In the genomic region with DNA sequence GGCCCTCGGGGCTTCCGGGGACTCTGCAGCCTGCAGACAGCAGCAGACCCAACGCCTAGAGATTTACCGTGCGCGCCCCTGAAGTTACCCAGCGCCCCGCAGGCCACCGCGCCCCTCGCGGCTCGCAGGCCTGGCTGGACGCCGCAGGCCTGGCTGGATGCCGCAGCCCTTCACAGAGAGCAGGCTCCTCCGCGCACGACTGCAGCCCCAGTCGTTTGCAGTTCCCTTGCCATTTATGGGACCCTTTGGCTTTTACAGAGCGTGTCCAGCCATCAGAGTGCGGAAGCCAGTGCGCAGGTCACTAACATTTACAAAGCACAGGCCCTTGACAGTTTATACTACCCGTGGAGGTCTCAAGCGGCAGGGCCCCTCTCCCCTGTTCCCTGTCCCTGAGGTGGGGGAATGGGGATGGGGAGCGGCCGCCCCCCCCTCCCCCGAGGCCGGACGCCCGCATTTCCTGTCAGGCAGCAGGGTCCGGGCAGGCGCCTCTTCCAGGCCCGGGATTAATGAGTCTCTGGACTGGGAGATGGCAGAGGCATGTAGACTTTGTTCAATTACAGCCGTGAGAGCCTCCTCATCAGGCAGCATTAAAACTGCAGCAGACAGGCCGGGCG, we compare ENCODE assay signal across 9 cellular contexts. TPM values are rescaled to one million over a fixed set of nuclear protein-coding genes. Genes with fewer than 3 reads are reported as not detected.
DNase-seq lines count a peak whose midpoint lies in the region; ATAC-seq and TF ChIP-seq lines count a peak whose summit lies in the region.
"Not testable (repeated sequence)": the region's sequence is repeated elsewhere in the genome, so short reads cannot be mapped to it uniquely, and the experiment has no call there.
"Had no signal": no experiment of that assay in that cellular context is flagged by ENCODE, and none has a peak within 500 bp of the region (broad histone marks: within the 10 kb centered on the region; RNA-seq: fewer than 3 reads in every experiment).

No MANE protein-coding gene starts in this region.

- peak; percentile 5 for TF ChIP-seq CTCF in CD4-positive, alpha-beta T cell (IDR thresholded peaks at IDR 0.05)
- TF ChIP-seq CTCF in natural killer cell (IDR thresholded peaks at IDR 0.05) (peak; percentile 15), spleen (IDR thresholded peaks at IDR 0.05 in 8 of 11, conservative IDR thresholded peaks at IDR 0.05 in 3 of 11) (peak in 2 of 11 experiments; percentile 41)

- not testable (repeated sequence) for H3K9me3 ChIP-seq in CD4-positive, alpha-beta T cell (ENCODE audit: control insufficient read depth, low read length); right cardiac atrium (ENCODE audit: control insufficient read depth, low read length); spleen

- not testable (repeated sequence) for H3K27me3 ChIP-seq in CD4-positive, alpha-beta T cell (ENCODE audit: control insufficient read depth, insufficient read depth, low read length); H7 (ENCODE audit: control insufficient read depth, insufficient read depth, low read length); right cardiac atrium (ENCODE audit: control insufficient read depth, insufficient read depth); spleen (replicated peaks in 1 of 7)

- not testable (repeated sequence) for H3K36me3 ChIP-seq in H7 (replicated peaks; ENCODE audit: control insufficient read depth, insufficient read depth, low read length)
- H3K36me3 ChIP-seq in spleen, result peaks cover 0 to 37% (median 31%) of the 10 kb centered on the region in 6 donors

- not testable (repeated sequence) for H3K27me3 Mint-ChIP-seq in CD4-positive, alpha-beta T cell; activated CD8-positive, alpha-beta memory T cell treated with anti-CD3 and anti-CD28 coated beads, Interleukin-2, amount 10 ng/mL, durations not matched to agents 7 days and 5 days; effector memory CD8-positive, alpha-beta T cell; natural killer cell (ENCODE audit: low read depth in 2 of 2)

- H3K27ac ChIP-seq in CD4-positive, alpha-beta T cell (ENCODE audit: low read depth, low read length); right cardiac atrium (ENCODE audit: low read length); spleen: not testable (repeated sequence)

- H3K4me1 ChIP-seq in right cardiac atrium (ENCODE audit: control insufficient read depth, insufficient read depth, low read length); spleen: not testable (repeated sequence)

- intact Hi-C loops in CD4-positive, alpha-beta T cell (cut with DNase I, micrococcal nuclease), result loop anchor here (10.0 kb wide), 3 partner anchors 138 to 198 kb away; a partner anchor contains a TSS
- intact Hi-C loops in right cardiac atrium (cut with DNase I), result loop anchor here in 1 of 4 donors (10.0 kb wide), 1 partner anchor 138 kb away; no protein-coding TSS in a partner anchor
- intact Hi-C loops in natural killer cell (cut with micrococcal nuclease), result loop anchor here (10.0 kb wide), 1 partner anchor 198 kb away; no protein-coding TSS in a partner anchor
- intact Hi-C loops in spleen (cut with DNase I; ENCODE audit: low total_unique reads), result loop anchor here (10.0 kb wide), 1 partner anchor 128 kb away; no protein-coding TSS in a partner anchor

- H3K9me3 Mint-ChIP-seq in CD4-positive, alpha-beta T cell; activated CD8-positive, alpha-beta memory T cell treated with anti-CD3 and anti-CD28 coated beads, Interleukin-2, amount 10 ng/mL, durations not matched to agents 7 days and 5 days (ENCODE audit: low read depth); effector memory CD8-positive, alpha-beta T cell; natural killer cell: not testable (repeated sequence)

- peak in 1 of 10 experiments; percentile 31 for DNase-seq in CD4-positive, alpha-beta T cell
- DNase-seq in H7 (peak; percentile 62), NCI-H69 (lab: John Stamatoyannopoulos, UW) (peak; percentile 25), right cardiac atrium (peak in 2 of 3 donors; percentile 84 to 86), spleen (peak; percentile 81)
- not testable (repeated sequence) for DNase-seq in activated CD8-positive, alpha-beta memory T cell treated with anti-CD3 and anti-CD28 coated beads, Interleukin-2, amount 10 ng/mL, durations not matched to agents 7 days and 5 days; effector memory CD8-positive, alpha-beta T cell; natural killer cell

- not testable (repeated sequence) for H3K27ac Mint-ChIP-seq in CD4-positive, alpha-beta T cell; activated CD8-positive, alpha-beta memory T cell treated with anti-CD3 and anti-CD28 coated beads, Interleukin-2, amount 10 ng/mL, durations not matched to agents 7 days and 5 days; effector memory CD8-positive, alpha-beta T cell; natural killer cell

- WGBS in right cardiac atrium, result 23% methylated on average over 35 of the region's 37 CpGs
- WGBS in spleen, 5 donors, result 19 to 27% (median 21%) methylated on average over 10 to 35 of the region's 37 CpGs

- TF ChIP-seq POLR2A in spleen (IDR thresholded peaks at IDR 0.05), result not testable (repeated sequence)

- not testable (repeated sequence) for H3K4me1 Mint-ChIP-seq in CD4-positive, alpha-beta T cell (ENCODE audit: low read depth); activated CD8-positive, alpha-beta memory T cell treated with anti-CD3 and anti-CD28 coated beads, Interleukin-2, amount 10 ng/mL, durations not matched to agents 7 days and 5 days; effector memory CD8-positive, alpha-beta T cell (ENCODE audit: low read depth in 2 of 2); natural killer cell

- POLR2A ChIA-PET in CD4-positive, alpha-beta T cell (lab: Charles Lee), result not testable (repeated sequence)

- CTCF ChIA-PET in CD4-positive, alpha-beta T cell (lab: Charles Lee), result not testable (repeated sequence)
- CTCF ChIA-PET in activated CD8-positive, alpha-beta memory T cell treated with anti-CD3 and anti-CD28 coated beads, Interleukin-2, amount 10 ng/mL, durations not matched to agents 7 days and 5 days (lab: Charles Lee), result interaction anchor here (1.1 kb wide), 1 partner anchor 196 kb away, joined by 3 read pairs; no protein-coding TSS in a partner anchor

- H3K4me3 Mint-ChIP-seq in CD4-positive, alpha-beta T cell; activated CD8-positive, alpha-beta memory T cell treated with anti-CD3 and anti-CD28 coated beads, Interleukin-2, amount 10 ng/mL, durations not matched to agents 7 days and 5 days; effector memory CD8-positive, alpha-beta T cell; natural killer cell: not testable (repeated sequence)

- H3K4me3 ChIP-seq in H7 (ENCODE audit: insufficient read depth, low read depth, low read length) (peak overlapping the region; percentile 23), spleen (peak overlapping the region in 2 of 8 donors; percentile 19 to 51)
- H3K4me3 ChIP-seq in right cardiac atrium (ENCODE audit: low read length), result not testable (repeated sequence)

- H3K36me3 Mint-ChIP-seq in CD4-positive, alpha-beta T cell (ENCODE audit: low read depth), result peaks cover 10% of the 10 kb centered on the region
- H3K36me3 Mint-ChIP-seq in activated CD8-positive, alpha-beta memory T cell treated with anti-CD3 and anti-CD28 coated beads, Interleukin-2, amount 10 ng/mL, durations not matched to agents 7 days and 5 days; natural killer cell: not testable (repeated sequence)
- peaks cover 38% of the 10 kb centered on the region for H3K36me3 Mint-ChIP-seq in effector memory CD8-positive, alpha-beta T cell (ENCODE audit: insufficient read depth)

- ATAC-seq in CD4-positive, alpha-beta T cell (ENCODE audit: poor library complexity), result not testable (repeated sequence)
- peak; percentile 34 for ATAC-seq in activated CD8-positive, alpha-beta memory T cell treated with anti-CD3 and anti-CD28 coated beads, Interleukin-2, amount 10 ng/mL, durations not matched to agents 7 days and 5 days
- peak; percentile 30 for ATAC-seq in effector memory CD8-positive, alpha-beta T cell (replicated peaks)
- peak; percentile 57 to 66 for ATAC-seq in right cardiac atrium
- peak in 2 of 3 donors; percentile 8 to 30 for ATAC-seq in natural killer cell

RNA-seq across cellular contexts. Expression of a gene that starts 32.5 kb away (rescaled TPM):
- total RNA-seq in CD4-positive, alpha-beta T cell, result 10 to 100 TPM; 36.8 to 38.5 TPM
- total RNA-seq in H7 (2014; rRNA removed; shearing (Covaris generic)), result 26.1 and 27.5 TPM in 2 replicates
- 10 to 100 TPM; 65.5 to 97.3 TPM for total RNA-seq in activated CD8-positive, alpha-beta memory T cell treated with anti-CD3 and anti-CD28 coated beads, Interleukin-2, amount 10 ng/mL, durations not matched to agents 7 days and 5 days
- total RNA-seq in right cardiac atrium (10 to 100 TPM; 29.6 to 61.2 (median 41.1) TPM), natural killer cell (100 to 1,000 TPM; 139 to 165 (median 162) TPM), spleen (100 to 1,000 TPM in 2 of 7 donors, 10 to 100 TPM in 5; 44.3 to 121 (median 83.6) TPM)
- polyA plus RNA-seq in right cardiac atrium (36.8 TPM), spleen (10 to 100 TPM; 31.7 to 54.6 (median 46.3) TPM)

RNA-seq across cellular contexts. Expression of a gene that starts 59.2 kb away (rescaled TPM):
- total RNA-seq in CD4-positive, alpha-beta T cell, result under 1 TPM in 1 of 2 experiments, not detected in 1; 0.11 TPM
- total RNA-seq in H7 (2014; rRNA removed; shearing (Covaris generic)), result 5.1 and 7.6 TPM in 2 replicates
- not detected for total RNA-seq in activated CD8-positive, alpha-beta memory T cell treated with anti-CD3 and anti-CD28 coated beads, Interleukin-2, amount 10 ng/mL, durations not matched to agents 7 days and 5 days
- 10 to 100 TPM in 2 of 4 donors, 1 to 10 TPM in 2; 9.8 to 13.3 (median 10.8) TPM for total RNA-seq in right cardiac atrium
- polyA plus RNA-seq in right cardiac atrium, result 9.9 TPM
- total RNA-seq in natural killer cell, result under 1 TPM in 1 of 3 donors, not detected in 2; 0.14 TPM
- 1 to 10 TPM; 1.0 to 4.8 (median 2.6) TPM for total RNA-seq in spleen
- polyA plus RNA-seq in spleen, result under 1 TPM; 0.11 to 0.77 (median 0.12) TPM
- total RNA-seq: SJSA1 had no signal
